39 cellular contexts compared by ENCODE assay signal in genomic region chr1:161285519-161285918, GRCh38. TPM values are rescaled to one million over a fixed set of nuclear protein-coding genes. Genes with fewer than 3 reads are reported as not detected.
"Had no signal": no experiment of that assay in that cellular context is flagged by ENCODE, and none has a peak within 500 bp of the region (broad histone marks: within the 10 kb centered on the region; RNA-seq: fewer than 3 reads in every experiment).

No MANE protein-coding gene starts in this region.

- H3K27ac ChIP-seq: body of pancreas, colonic mucosa, gastroesophageal sphincter, heart left ventricle, left lung, neutrophil, pancreas, prostate gland, sigmoid colon, uterus, WERI-Rb-1 had no signal

- H3K4me1 ChIP-seq: body of pancreas, colonic mucosa, gastroesophageal sphincter, heart left ventricle, left lung, pancreas, prostate gland, sigmoid colon, uterus had no signal

- H3K36me3 ChIP-seq: colonic mucosa, gastroesophageal sphincter, heart left ventricle, left lung, neutrophil, pancreas, prostate gland, sigmoid colon, uterus, WERI-Rb-1 had no signal

- H3K27ac Mint-ChIP-seq: activated CD4-positive, alpha-beta T cell treated with anti-CD3 and anti-CD28 coated beads, Interleukin-2, amount 10 ng/mL, durations not matched to agents 24 days and 14 days; activated CD8-positive, alpha-beta T cell treated with anti-CD3 and anti-CD28 coated beads for 36 hours; activated naive CD8-positive, alpha-beta T cell; activated T-helper 17 cell treated with anti-CD3 and anti-CD28 coated beads, Interleukin-2, amount 50 U/mL, for 72 hours; nephron; stimulated activated memory B cell treated with anti-CD40 and anti-IgM and Interleukin-4, amounts not matched to agents 10 μg/mL and 1 μg/mL and 100 μg/mL, for 72 hours; stimulated activated naive CD8-positive, alpha-beta T cell treated with anti-CD3 and anti-CD28 coated beads, Interleukin-15, amount 100 ng/mL, for 72 hours; T-helper 1 cell treated with Interleukin-12 subunit alpha and Interleukin-12 subunit beta and Interleukin-4 antibody, amounts not matched to agents 30 μg/mL and 1 μg/mL, for 36 hours; type B pancreatic cell had no signal

- H3K4me1 Mint-ChIP-seq: activated CD4-positive, alpha-beta T cell treated with anti-CD3 and anti-CD28 coated beads, Interleukin-2, amount 10 ng/mL, durations not matched to agents 24 days and 14 days; activated T-helper 17 cell treated with anti-CD3 and anti-CD28 coated beads, Interleukin-2, amount 50 U/mL, for 72 hours; nephron; stimulated activated naive CD8-positive, alpha-beta T cell treated with anti-CD3 and anti-CD28 coated beads, Interleukin-15, amount 100 ng/mL, for 72 hours had no signal

- H3K9me3 ChIP-seq: body of pancreas, colonic mucosa, gastroesophageal sphincter, heart left ventricle, left lung, neutrophil, pancreas, prostate gland, sigmoid colon, uterus had no signal

- FAIRE-seq: pancreas, small intestine, TTC549 had no signal

- H3K4me3 Mint-ChIP-seq: activated CD4-positive, alpha-beta T cell treated with anti-CD3 and anti-CD28 coated beads, Interleukin-2, amount 10 ng/mL, durations not matched to agents 24 days and 14 days; activated CD8-positive, alpha-beta T cell treated with anti-CD3 and anti-CD28 coated beads for 36 hours; activated naive CD8-positive, alpha-beta T cell; activated T-cell treated with anti-CD3 and anti-CD28 coated beads, Interleukin-2, amount 50 U/mL, for 4 hours; activated T-helper 17 cell treated with anti-CD3 and anti-CD28 coated beads, Interleukin-2, amount 50 U/mL, for 72 hours; nephron; stimulated activated memory B cell treated with anti-CD40 and anti-IgM and Interleukin-4, amounts not matched to agents 10 μg/mL and 1 μg/mL and 100 μg/mL, for 72 hours; stimulated activated naive CD8-positive, alpha-beta T cell treated with anti-CD3 and anti-CD28 coated beads, Interleukin-15, amount 100 ng/mL, for 72 hours; T-helper 1 cell treated with Interleukin-12 subunit alpha and Interleukin-12 subunit beta and Interleukin-4 antibody, amounts not matched to agents 30 μg/mL and 1 μg/mL, for 36 hours; type B pancreatic cell had no signal

- H3K27me3 Mint-ChIP-seq: activated CD8-positive, alpha-beta T cell treated with anti-CD3 and anti-CD28 coated beads for 36 hours; activated naive CD8-positive, alpha-beta T cell; stimulated activated memory B cell treated with anti-CD40 and anti-IgM and Interleukin-4, amounts not matched to agents 10 μg/mL and 1 μg/mL and 100 μg/mL, for 72 hours; stimulated activated naive CD8-positive, alpha-beta T cell treated with anti-CD3 and anti-CD28 coated beads, Interleukin-15, amount 100 ng/mL, for 72 hours had no signal

- H3K4me3 ChIP-seq: body of pancreas, colonic mucosa, gastroesophageal sphincter, heart left ventricle, left lung, lung, pancreas, prostate gland, sigmoid colon, uterus had no signal

- ATAC-seq: activated CD8-positive, alpha-beta T cell treated with anti-CD3 and anti-CD28 coated beads for 36 hours; activated T-cell treated with anti-CD3 and anti-CD28 coated beads, Interleukin-2, amount 50 U/mL, for 4 hours; activated T-helper 17 cell treated with anti-CD3 and anti-CD28 coated beads, Interleukin-2, amount 50 U/mL, for 72 hours; body of pancreas; gastroesophageal sphincter; heart left ventricle; left lung; pancreas; stimulated activated memory B cell treated with anti-CD40 and anti-IgM and Interleukin-4, amounts not matched to agents 10 μg/mL and 1 μg/mL and 100 μg/mL, for 72 hours; stimulated activated naive CD8-positive, alpha-beta T cell treated with anti-CD3 and anti-CD28 coated beads, Interleukin-15, amount 100 ng/mL, for 72 hours had no signal

- DNase-seq: activated CD4-positive, alpha-beta T cell treated with anti-CD3 and anti-CD28 coated beads, Interleukin-2, amount 10 ng/mL, durations not matched to agents 24 days and 14 days; activated CD4-positive, CD25-positive, alpha-beta regulatory T cell treated with anti-CD3 and anti-CD28 coated beads, Interleukin-2, amount 50 U/mL, for 72 hours; activated CD8-positive, alpha-beta T cell treated with anti-CD3 and anti-CD28 coated beads for 36 hours; activated T-cell treated with anti-CD3 and anti-CD28 coated beads, Interleukin-2, amount 50 U/mL, for 4 hours; anterior cingulate cortex; body of pancreas; cerebellar nuclear complex; colonic mucosa; effector memory CD4-positive, alpha-beta T cell; heart left ventricle; kidney glomerular epithelial cell; left lung; pancreas; sigmoid colon; small intestine; stimulated activated CD4-positive, alpha-beta T cell treated with anti-CD3 and anti-CD28 coated beads, Interleukin-1b, Interleukin-23, amount 100 ng/mL, for 48 hours; stimulated activated CD4-positive, alpha-beta T cell treated with anti-CD3 and anti-CD28 coated beads, Interleukin-4, amount 100 ng/mL, for 4 hours; stimulated activated CD8-positive, alpha-beta memory T cell treated with anti-CD3 and anti-CD28 coated beads, Interleukin-4, amount 100 ng/mL, for 48 hours; stimulated activated naive CD8-positive, alpha-beta T cell treated with anti-CD3 and anti-CD28 coated beads, Interleukin-15, amount 100 ng/mL, for 72 hours; substantia nigra; T-helper 9 cell; uterus; WERI-Rb-1 had no signal

- H3K36me3 Mint-ChIP-seq: activated naive CD8-positive, alpha-beta T cell; stimulated activated memory B cell treated with anti-CD40 and anti-IgM and Interleukin-4, amounts not matched to agents 10 μg/mL and 1 μg/mL and 100 μg/mL, for 72 hours; type B pancreatic cell had no signal

- H3K9me3 Mint-ChIP-seq: activated CD4-positive, alpha-beta T cell treated with anti-CD3 and anti-CD28 coated beads, Interleukin-2, amount 10 ng/mL, durations not matched to agents 24 days and 14 days; activated CD8-positive, alpha-beta T cell treated with anti-CD3 and anti-CD28 coated beads for 36 hours; activated T-cell treated with anti-CD3 and anti-CD28 coated beads, Interleukin-2, amount 50 U/mL, for 4 hours; activated T-helper 17 cell treated with anti-CD3 and anti-CD28 coated beads, Interleukin-2, amount 50 U/mL, for 72 hours; nephron; stimulated activated memory B cell treated with anti-CD40 and anti-IgM and Interleukin-4, amounts not matched to agents 10 μg/mL and 1 μg/mL and 100 μg/mL, for 72 hours; stimulated activated naive CD8-positive, alpha-beta T cell treated with anti-CD3 and anti-CD28 coated beads, Interleukin-15, amount 100 ng/mL, for 72 hours; T-helper 1 cell treated with Interleukin-12 subunit alpha and Interleukin-12 subunit beta and Interleukin-4 antibody, amounts not matched to agents 30 μg/mL and 1 μg/mL, for 36 hours; type B pancreatic cell had no signal

- H3K27me3 ChIP-seq: body of pancreas, colonic mucosa, gastroesophageal sphincter, heart left ventricle, left lung, pancreas, sigmoid colon, uterus had no signal

RNA-seq across cellular contexts. Expression of gene PCP4L1, which starts 27.0 kb away (rescaled TPM):
- total RNA-seq: activated CD4-positive, alpha-beta T cell treated with anti-CD3 and anti-CD28 coated beads, Interleukin-2, amount 10 ng/mL, durations not matched to agents 24 days and 14 days; activated T-cell treated with anti-CD3 and anti-CD28 coated beads, Interleukin-2, amount 50 U/mL, for 4 hours; body of pancreas; dermis microvascular lymphatic vessel endothelial cell; fibroblast of lung; fibroblast of villous mesenchyme had no signal

RNA-seq across cellular contexts. Expression of gene NR1I3, which starts 47.5 kb away (rescaled TPM):
- total RNA-seq: activated CD4-positive, alpha-beta T cell treated with anti-CD3 and anti-CD28 coated beads, Interleukin-2, amount 10 ng/mL, durations not matched to agents 24 days and 14 days; activated CD8-positive, alpha-beta T cell treated with anti-CD3 and anti-CD28 coated beads for 36 hours; activated T-helper 17 cell treated with anti-CD3 and anti-CD28 coated beads, Interleukin-2, amount 50 U/mL, for 72 hours; body of pancreas; colonic mucosa; dermis microvascular lymphatic vessel endothelial cell; fibroblast of lung; fibroblast of villous mesenchyme; gastroesophageal sphincter; heart left ventricle; left lung; lung; mesenteric fat pad; mucosa of gallbladder; pancreas; prostate gland; sigmoid colon; uterus had no signal
